ENCODE assay signal across 12 cellular contexts in the genomic region with DNA sequence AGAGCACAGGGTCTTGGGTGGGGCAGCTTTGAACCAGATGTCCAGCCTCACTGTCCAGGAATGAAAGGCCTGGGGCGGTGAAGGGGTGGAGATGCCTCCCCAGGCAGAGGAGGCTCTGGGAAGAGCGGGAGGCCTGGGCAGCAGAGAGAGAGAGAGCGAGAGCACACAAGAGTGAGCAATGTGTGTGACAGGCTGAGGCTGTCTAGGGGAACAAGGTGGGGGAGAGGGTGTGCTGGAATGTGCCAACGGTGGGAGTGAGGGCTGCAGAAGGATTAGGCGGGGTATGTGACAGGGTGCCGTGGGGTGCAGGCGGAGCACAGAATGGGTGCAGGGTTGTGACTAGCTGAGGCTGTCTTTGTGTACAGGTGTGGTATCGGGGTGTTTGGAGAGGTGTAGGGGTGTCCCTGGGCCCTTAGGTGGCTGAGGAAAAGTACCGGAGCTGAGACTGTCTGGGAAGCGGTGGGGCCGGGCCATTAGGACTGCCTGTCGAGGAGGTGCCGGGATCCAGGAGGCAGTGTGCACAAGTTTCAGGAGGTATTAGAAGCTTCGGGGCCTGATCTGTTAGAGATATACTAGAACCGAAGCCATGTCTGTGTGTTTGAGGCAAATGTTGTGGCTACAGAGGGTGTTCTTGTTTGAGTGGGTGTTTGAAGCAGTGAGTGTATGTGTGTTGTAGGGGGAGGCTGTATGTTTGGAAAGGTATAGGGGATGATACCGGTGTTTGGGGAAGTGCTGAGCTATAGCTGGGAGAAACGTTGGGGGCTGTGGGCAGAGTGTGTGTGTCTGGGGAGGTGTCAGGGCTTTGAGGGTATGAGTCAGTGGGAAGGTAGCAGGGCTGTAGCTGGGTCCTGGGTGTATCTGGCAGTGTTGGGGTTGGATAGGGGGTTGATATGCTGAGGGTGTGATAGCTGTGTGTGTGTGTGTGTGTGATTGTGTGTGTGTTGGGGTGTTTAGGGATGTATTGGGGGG. TPM values are rescaled to one million over a fixed set of nuclear protein-coding genes. Genes with fewer than 3 reads are reported as not detected.
A peak's percentile ranks its signal among the peaks of the same experiment; 100 is the strongest.
DNase-seq lines count a peak whose midpoint lies in the region; ATAC-seq and TF ChIP-seq lines count a peak whose summit lies in the region.
"Had no signal": no experiment of that assay in that cellular context is flagged by ENCODE, and none has a peak within 500 bp of the region (broad histone marks: within the 10 kb centered on the region; RNA-seq: fewer than 3 reads in every experiment).

No MANE protein-coding gene starts in this region.

- DNase-seq in EH (ENCODE audit: low read depth) (peak; percentile 82), NB4 (ENCODE audit: low read depth) (peak; percentile 74), neural progenitor cell (ENCODE audit: low spot score) (peak; percentile 46), MM.1S (no peak), NCI-H526 (lab: John Stamatoyannopoulos, UW) (no peak)
- DNase-seq: DMS79 treated with DMSO at 0.1 percent for 48 hours, Peyer's patch had no signal

- no peak overlapping the region for H3K4me3 Mint-ChIP-seq in neural progenitor cell
- H3K4me3 Mint-ChIP-seq: stimulated activated naive CD8-positive, alpha-beta T cell treated with anti-CD3 and anti-CD28 coated beads, Interleukin-15, Interleukin-2, amounts not matched to agents 100 ng/mL and 50 ng/mL, for 24 hours had no signal

- H3K27me3 ChIP-seq in endocrine pancreas (ENCODE audit: control insufficient read depth, insufficient read depth, low read length) (no peaks in the 10 kb centered on the region), neural progenitor cell (no peaks in the 10 kb centered on the region), MM.1S (replicated peaks; ENCODE audit: insufficient read depth, low read length) (no peaks in the 10 kb centered on the region)
- H3K27me3 ChIP-seq: Peyer's patch had no signal

- H3K9me3 ChIP-seq in endocrine pancreas (ENCODE audit: control insufficient read depth, low read length) (no peaks in the 10 kb centered on the region), neural progenitor cell (ENCODE audit: low read depth) (no peaks in the 10 kb centered on the region), MM.1S (replicated peaks; ENCODE audit: insufficient read depth, low read length) (no peaks in the 10 kb centered on the region)
- H3K9me3 ChIP-seq: Peyer's patch had no signal

- H4K20me1 ChIP-seq in neural progenitor cell (ENCODE audit: low read depth), result peaks cover 100% of the 10 kb centered on the region
- H4K20me1 ChIP-seq in MM.1S (ENCODE audit: insufficient read depth, low read length), result no peaks in the 10 kb centered on the region

- H3K4me2 ChIP-seq in neural progenitor cell (peak overlapping the region; percentile 80), MM.1S (ENCODE audit: low read depth, low read length) (no peak overlapping the region)

- H3K36me3 ChIP-seq in endocrine pancreas (ENCODE audit: control insufficient read depth, insufficient read depth, low read length) (no peaks in the 10 kb centered on the region), neural progenitor cell (no peaks in the 10 kb centered on the region), MM.1S (replicated peaks; ENCODE audit: insufficient read depth, low read length) (no peaks in the 10 kb centered on the region)
- H3K36me3 ChIP-seq: Peyer's patch had no signal

- H3K36me3 Mint-ChIP-seq in neural progenitor cell, result no peaks in the 10 kb centered on the region

- H3K4me3 ChIP-seq in NB4 (ENCODE audit: low read depth, low read length), result no peak overlapping the region
- no peak overlapping the region for H3K4me3 ChIP-seq in endocrine pancreas (ENCODE audit: control insufficient read depth, insufficient read depth, low read length)
- H3K4me3 ChIP-seq in neural progenitor cell, result peak overlapping the region; percentile 40
- no peak overlapping the region for H3K4me3 ChIP-seq in MM.1S (ENCODE audit: low read length)
- H3K4me3 ChIP-seq: Peyer's patch had no signal

- H3K4me1 Mint-ChIP-seq in neural progenitor cell, result peaks cover 18% of the 10 kb centered on the region

- peak overlapping the region; percentile 96 for H3K27ac ChIP-seq in neural progenitor cell
- no peak overlapping the region for H3K27ac ChIP-seq in MM.1S (ENCODE audit: low read length)

- no peak for ATAC-seq in HG02571 (IDR thresholded peaks at IDR 0.05; ENCODE audit: unreplicated experiment)
- ATAC-seq in GM18868 (IDR thresholded peaks at IDR 0.05; ENCODE audit: unreplicated experiment), result no peak

- no peak for TF ChIP-seq CTCF in NB4 (IDR thresholded peaks at IDR 0.05; ENCODE audit: low read depth, low read length)
- no peak for TF ChIP-seq CTCF in neural progenitor cell (IDR thresholded peaks at IDR 0.05)
- no peak for TF ChIP-seq CTCF in MM.1S (IDR thresholded peaks at IDR 0.05; ENCODE audit: low read length)

- H3K79me2 ChIP-seq in neural progenitor cell (ENCODE audit: low read depth) (peaks cover 100% of the 10 kb centered on the region), MM.1S (ENCODE audit: low read length) (no peaks in the 10 kb centered on the region)

- no peak for TF ChIP-seq POLR2A in NB4 (IDR thresholded peaks at IDR 0.05; ENCODE audit: extremely low read depth, insufficient read length)

- H3K9me3 Mint-ChIP-seq in neural progenitor cell, result no peaks in the 10 kb centered on the region
- H3K9me3 Mint-ChIP-seq: neural crest cell; stimulated activated naive CD8-positive, alpha-beta T cell treated with anti-CD3 and anti-CD28 coated beads, Interleukin-15, Interleukin-2, amounts not matched to agents 100 ng/mL and 50 ng/mL, for 24 hours had no signal

- no peak overlapping the region for H3K27ac Mint-ChIP-seq in neural progenitor cell
- H3K27ac Mint-ChIP-seq: stimulated activated naive CD8-positive, alpha-beta T cell treated with anti-CD3 and anti-CD28 coated beads, Interleukin-15, Interleukin-2, amounts not matched to agents 100 ng/mL and 50 ng/mL, for 24 hours had no signal

- H3K27me3 Mint-ChIP-seq in neural progenitor cell (ENCODE audit: insufficient read depth, low read depth), result no peaks in the 10 kb centered on the region
- H3K27me3 Mint-ChIP-seq: stimulated activated naive CD8-positive, alpha-beta T cell treated with anti-CD3 and anti-CD28 coated beads, Interleukin-15, Interleukin-2, amounts not matched to agents 100 ng/mL and 50 ng/mL, for 24 hours had no signal

- H3K9me2 ChIP-seq in MM.1S (replicated peaks; ENCODE audit: insufficient read depth, low read length), result no peaks in the 10 kb centered on the region

- H3F3A ChIP-seq in neural progenitor cell (ENCODE audit: low read depth) (peaks cover 27% of the 10 kb centered on the region), MM.1S (ENCODE audit: insufficient read depth, low read length) (no peaks in the 10 kb centered on the region)

- H3K9ac ChIP-seq in endocrine pancreas (ENCODE audit: control insufficient read depth, insufficient read depth, low read length) (peak overlapping the region; percentile 8), neural progenitor cell (no peak overlapping the region), MM.1S (ENCODE audit: low read length) (no peak overlapping the region)

- H2AFZ ChIP-seq in neural progenitor cell (replicated peaks) (no peak overlapping the region), MM.1S (ENCODE audit: low read length) (no peak overlapping the region)

- H3K4me1 ChIP-seq in endocrine pancreas (ENCODE audit: control insufficient read depth, insufficient read depth, low read length) (no peaks in the 10 kb centered on the region), neural progenitor cell (peaks cover 97% of the 10 kb centered on the region), MM.1S (ENCODE audit: low read length) (no peaks in the 10 kb centered on the region)

RNA-seq across cellular contexts. Expression of a gene that starts 9.1 kb away (rescaled TPM):
- total RNA-seq in neural progenitor cell (ENCODE audit: low replicate concordance), result 7.0 and 26.5 TPM in 2 replicates

RNA-seq across cellular contexts. Expression of a gene that starts 40.2 kb away (rescaled TPM):
- not detected in 2 replicates for total RNA-seq in neural progenitor cell (ENCODE audit: low replicate concordance)
- total RNA-seq: neural crest cell had no signal

Comparison
In these comparisons a context has a peak if more than half of its experiments do, and no peak if none do; other contexts are left out.
1. DNase-seq: peak in EH (single experiment), NB4 (single experiment) and neural progenitor cell (single experiment); none in MM.1S (single experiment) and NCI-H526 (0 of 2).